11 cellular contexts compared by ENCODE assay signal in the genomic region with DNA sequence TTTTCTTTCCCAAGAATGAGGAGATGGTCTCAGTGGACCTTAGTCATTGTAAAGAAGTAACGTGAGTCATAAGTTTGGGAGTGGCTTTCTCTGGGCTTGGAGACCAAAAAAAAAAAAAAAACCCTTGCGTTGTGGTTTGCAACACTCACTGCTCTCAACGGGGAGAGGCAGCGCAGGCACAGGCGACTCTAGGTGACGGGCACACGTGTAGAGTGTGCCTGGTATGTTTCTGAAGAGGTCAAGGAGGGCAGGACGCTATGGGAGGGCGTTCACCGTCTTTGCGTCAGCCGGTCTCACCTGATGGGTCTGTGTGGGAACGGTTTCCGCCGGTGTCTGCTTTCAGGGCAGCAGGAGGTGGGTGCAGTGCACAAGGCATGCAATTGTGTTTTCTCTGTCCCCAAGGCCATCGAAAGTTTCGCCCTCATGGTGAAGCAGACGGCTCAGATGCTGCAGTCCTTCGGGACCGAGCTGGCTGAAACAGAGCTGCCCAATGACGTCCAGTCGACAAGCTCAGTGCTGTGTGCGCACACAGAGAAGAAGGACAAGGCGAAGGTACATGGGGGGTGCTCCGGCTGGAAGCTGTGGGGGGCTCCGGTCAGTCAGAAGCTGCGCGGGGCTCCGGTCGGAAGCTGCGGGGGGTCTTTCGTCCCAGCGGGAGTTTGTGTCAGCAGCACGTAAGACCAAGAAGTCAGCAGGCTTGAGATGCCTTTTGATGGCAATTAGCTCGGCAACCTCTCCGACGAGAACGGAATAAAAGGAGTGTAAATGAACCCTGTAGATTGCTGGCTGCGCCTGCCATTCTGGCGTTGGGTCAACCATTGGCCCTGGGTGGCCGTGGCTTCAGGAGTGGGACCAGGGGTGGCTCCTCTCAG. TPM values are rescaled to one million over a fixed set of nuclear protein-coding genes. Genes with fewer than 3 reads are reported as not detected.
DNase-seq lines count a peak whose midpoint lies in the region; FAIRE-seq and TF ChIP-seq lines count a peak whose summit lies in the region.
"Had no signal": no experiment of that assay in that cellular context is flagged by ENCODE, and none has a peak within 500 bp of the region (broad histone marks: within the 10 kb centered on the region; RNA-seq: fewer than 3 reads in every experiment).

No MANE protein-coding gene starts in this region.

- no peaks in the 10 kb centered on the region for H3K79me1 ChIP-seq in H9 (ENCODE audit: insufficient read depth, low read depth, low read length, poor library complexity, severe bottlenecking)

- no peak overlapping the region for H3K4me2 ChIP-seq in H9 (ENCODE audit: insufficient read depth, insufficient read length, low read length)

- no peak overlapping the region for H4K5ac ChIP-seq in H9 (ENCODE audit: insufficient read length, low read depth, low read length)

- no peak overlapping the region for H3K4ac ChIP-seq in H9 (ENCODE audit: low read depth, low read length)

- no peaks in the 10 kb centered on the region for H3K23me2 ChIP-seq in H9 (ENCODE audit: insufficient read length, low read depth, low read length, poor library complexity, severe bottlenecking)

- H2BK120ac ChIP-seq in H9 (ENCODE audit: low read depth, low read length, poor library complexity, severe bottlenecking): no peak overlapping the region

- H2BK12ac ChIP-seq in H9 (ENCODE audit: insufficient read length, low read depth, low read length): no peak overlapping the region

- H3K4me1 Mint-ChIP-seq in type B pancreatic cell (ENCODE audit: unreplicated experiment) (peaks cover 6% of the 10 kb centered on the region), H9 (peaks cover 2 to 8% of the 10 kb centered on the region in 2 experiments; a peak in 2 of 4 replicates)

- no peak overlapping the region for H2BK15ac ChIP-seq in H9 (ENCODE audit: low read depth, low read length)

- DNase-seq in HTR-8/SVneo (ENCODE audit: insufficient read length, low spot score) (peak; percentile 18), T1000 (lab: John Stamatoyannopoulos, UW) (peak; percentile 70), iris pigment epithelial cell (ENCODE audit: low read depth) (peak; percentile 46), type B pancreatic cell (ENCODE audit: extremely low spot score, unreplicated experiment) (no peak), NCI-H82 (lab: John Stamatoyannopoulos, UW) (no peak), H9 (no peak), globus pallidus (ENCODE audit: low spot score) (no peak)
- DNase-seq: activated naive CD4-positive, alpha-beta T cell treated with Interleukin-2 at 50 U/mL for 16 hours; NK-92 treated with Interleukin-12 subunit alpha and Interleukin-12 subunit beta, amount 100 ng/mL, for 24 hours; testis had no signal

- peaks cover 4% of the 10 kb centered on the region for H3K36me3 Mint-ChIP-seq in type B pancreatic cell
- H3K36me3 Mint-ChIP-seq in H9 (ENCODE audit: insufficient read depth in 1 of 3, low read depth in 3 of 3): peaks cover 2 to 6% (median 4%) of the 10 kb centered on the region in 3 experiments; a peak in 4 of 7 replicates

- no peak for FAIRE-seq in HTR-8/SVneo (lab: Jason Lieb, UNC)

- H2BK20ac ChIP-seq in H9 (ENCODE audit: low read depth, low read length, poor library complexity, severe bottlenecking): no peak overlapping the region

- H3K9me3 Mint-ChIP-seq in type B pancreatic cell (no peaks in the 10 kb centered on the region), H9 (peaks cover 0 to 2% of the 10 kb centered on the region in 2 experiments; a peak in 2 of 5 replicates)

- no peaks in the 10 kb centered on the region for H3K79me2 ChIP-seq in H9 (ENCODE audit: insufficient read depth, low read length)

- no peak overlapping the region for H3K18ac ChIP-seq in H9 (ENCODE audit: insufficient read length, low read depth, low read length)

- no peak overlapping the region for H3K9ac ChIP-seq in H9 (ENCODE audit: extremely low read depth, insufficient read length, low read length)

- no peak overlapping the region for H4K91ac ChIP-seq in H9 (ENCODE audit: insufficient read length, low read depth, low read length)

- H3K14ac ChIP-seq in H9 (ENCODE audit: insufficient read depth, low read length): no peak overlapping the region; the same call in 1 of the 2 replicates

- H3K27me3 Mint-ChIP-seq in type B pancreatic cell (no peaks in the 10 kb centered on the region), H9 (ENCODE audit: low read depth) (no peaks in the 10 kb centered on the region)

- no peaks in the 10 kb centered on the region for H3K9me3 ChIP-seq in H9 (ENCODE audit: control insufficient read depth, low read depth, low read length)
- H3K9me3 ChIP-seq: mucosa of descending colon, testis had no signal

- H3K4me1 ChIP-seq in H9 (ENCODE audit: insufficient read depth, low read length): no peaks in the 10 kb centered on the region
- H3K4me1 ChIP-seq: testis had no signal

- no peak overlapping the region for H2AFZ ChIP-seq in H9 (ENCODE audit: low read length)

- H3K4me3 Mint-ChIP-seq in type B pancreatic cell: no peak overlapping the region
- H3K4me3 Mint-ChIP-seq in H9: no peak overlapping the region

- H3K27me3 ChIP-seq in H9 (ENCODE audit: insufficient read depth, low read length): no peaks in the 10 kb centered on the region
- H3K27me3 ChIP-seq: testis had no signal

- H3K27ac ChIP-seq in H9 (ENCODE audit: insufficient read length, low read depth, low read length): no peak overlapping the region
- H3K27ac ChIP-seq: testis had no signal

- TF ChIP-seq CTCF in type B pancreatic cell (conservative IDR thresholded peaks at IDR 0.05) (no peak), H9 (conservative IDR thresholded peaks at IDR 0.05) (no peak)

- H3T11ph ChIP-seq in H9 (ENCODE audit: low read length): no peak overlapping the region

- no peak overlapping the region for H3K56ac ChIP-seq in H9 (ENCODE audit: insufficient read length, low read depth, low read length)

- peaks cover 5% of the 10 kb centered on the region for H4K20me1 ChIP-seq in H9 (ENCODE audit: control insufficient read depth, insufficient read depth, insufficient read length)

- H3K23ac ChIP-seq in H9 (ENCODE audit: insufficient read length, low read depth, low read length): no peak overlapping the region

- peak overlapping the region; percentile 26 for H3K27ac Mint-ChIP-seq in type B pancreatic cell
- peak overlapping the region in 1 of 3 experiments; percentile 63; a peak in 2 of 7 replicates for H3K27ac Mint-ChIP-seq in H9

- H4K8ac ChIP-seq in H9 (replicated peaks; ENCODE audit: insufficient read length, low read depth, low read length): no peak overlapping the region

- no CpG with 5 or more reads among the region's 41 CpGs for WGBS in H9 (ENCODE audit: extremely low coverage, insufficient read length, low lambda C conversion rate)

- H2BK5ac ChIP-seq in H9 (ENCODE audit: insufficient read length, low read length): no peak overlapping the region

- no peak overlapping the region for H2AK5ac ChIP-seq in H9 (ENCODE audit: insufficient read length, low read length)

RNA-seq across cellular contexts. Expression of a gene that starts 40.8 kb away (rescaled TPM):
- total RNA-seq in type B pancreatic cell (ENCODE audit: low replicate concordance) (3.0 and 5.3 TPM in 2 replicates), H9 (2021) (0.66 and 0.81 TPM in 2 replicates)

RNA-seq across cellular contexts. Expression of a gene that starts 57.8 kb away (rescaled TPM):
- 34.4 and 53.6 TPM in 2 replicates for total RNA-seq in type B pancreatic cell (ENCODE audit: low replicate concordance)
- 1.7 TPM in 2 replicates for total RNA-seq in H9 (2021)

Comparison
In these comparisons a context has a peak if more than half of its experiments do, and no peak if none do; other contexts are left out.
1. DNase-seq: peak in HTR-8/SVneo (single experiment), T1000 (single experiment) and iris pigment epithelial cell (single experiment); none in type B pancreatic cell (single experiment), NCI-H82 (single experiment), H9 (single experiment) and globus pallidus (single experiment).
2. RNA of a gene that starts 57.8 kb away (total RNA-seq): 34.4 to 53.6 TPM in type B pancreatic cell; 1.7 TPM in H9; every median in the first group is over 10 times any median in the second.